9 cellular contexts compared by ENCODE assay signal in the genomic region with DNA sequence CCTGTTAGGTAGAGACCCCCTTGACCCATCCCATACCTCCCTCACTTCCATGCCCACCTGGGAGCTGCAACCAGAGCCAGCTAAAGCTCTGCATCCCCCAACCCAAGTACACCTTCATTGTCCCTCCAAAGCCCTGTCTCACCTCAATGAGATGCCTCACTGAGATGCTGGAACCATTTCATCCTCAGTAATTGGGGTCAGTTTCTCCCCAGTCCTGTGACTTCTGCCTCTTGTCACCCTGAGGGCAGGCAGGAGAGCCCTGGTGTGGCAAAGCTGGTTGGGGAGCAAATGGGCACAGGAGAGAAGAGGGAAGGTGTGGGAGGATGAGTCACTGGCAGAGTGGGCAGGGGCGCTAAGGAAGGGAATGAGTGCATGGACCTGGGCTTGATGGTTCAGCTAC. TPM values are rescaled to one million over a fixed set of nuclear protein-coding genes. Genes with fewer than 3 reads are reported as not detected.
DNase-seq lines count a peak whose midpoint lies in the region; ATAC-seq lines count a peak whose summit lies in the region.
"Had no signal": no experiment of that assay in that cellular context is flagged by ENCODE, and none has a peak within 500 bp of the region (broad histone marks: within the 10 kb centered on the region; RNA-seq: fewer than 3 reads in every experiment).

No MANE protein-coding gene starts in this region.

- DNase-seq in T-cell, result no peak
- no peak for DNase-seq in effector memory CD8-positive, alpha-beta T cell
- peak; percentile 33 to 38 for DNase-seq in stimulated activated CD4-positive, alpha-beta T cell treated with anti-CD3 and anti-CD28 coated beads, Interleukin-2, amount 100 ng/mL, for 48 hours
- DNase-seq in AG08395 (ENCODE audit: low spot score), result no peak
- DNase-seq in GM19240 (ENCODE audit: insufficient read length, low spot score), result no peak
- no peak for DNase-seq in NCI-H526 treated with DMSO at 0.1 percent for 48 hours (lab: John Stamatoyannopoulos, UW)

- H3K27ac Mint-ChIP-seq in T-cell, result peak overlapping the region; percentile 53 to 86
- peak overlapping the region; percentile 77 to 89 for H3K27ac Mint-ChIP-seq in effector memory CD8-positive, alpha-beta T cell

- peaks cover 28 to 32% (median 29%) of the 10 kb centered on the region in 3 donors for H3K4me1 Mint-ChIP-seq in T-cell
- H3K4me1 Mint-ChIP-seq in effector memory CD8-positive, alpha-beta T cell (ENCODE audit: low read depth in 2 of 2), result peaks cover 28 to 31% of the 10 kb centered on the region in 2 donors

- peak; percentile 11 for ATAC-seq in GM21515 (IDR thresholded peaks at IDR 0.05; ENCODE audit: unreplicated experiment)
- ATAC-seq in T-cell (replicated peaks in 1 of 4), result no peak
- no peak for ATAC-seq in effector memory CD8-positive, alpha-beta T cell (replicated peaks)
- no peak for ATAC-seq in GM19035 (IDR thresholded peaks at IDR 0.05; ENCODE audit: unreplicated experiment)

- H3K27me3 Mint-ChIP-seq in T-cell, result no peaks in the 10 kb centered on the region
- H3K27me3 Mint-ChIP-seq in effector memory CD8-positive, alpha-beta T cell, result no peaks in the 10 kb centered on the region

- H3K4me3 Mint-ChIP-seq in T-cell, result no peak overlapping the region
- H3K4me3 Mint-ChIP-seq in effector memory CD8-positive, alpha-beta T cell, result peak overlapping the region; percentile 47 to 56

- H3K36me3 Mint-ChIP-seq in T-cell, result no peaks in the 10 kb centered on the region
- H3K36me3 Mint-ChIP-seq in effector memory CD8-positive, alpha-beta T cell (ENCODE audit: insufficient read depth), result no peaks in the 10 kb centered on the region

- POLR2A ChIA-PET in T-cell (lab: Charles Lee), result interaction anchor here in 1 of 2 donors (0.9 kb wide), 1 partner anchor 108 kb away, joined by 3 read pairs; the partner anchor contains the start of gene CHCHD5

- CTCF ChIA-PET in T-cell (lab: Charles Lee), result interaction anchor here (0.7 to 4.3 kb wide), 7 partner anchors 45 to 434 kb away, joined by 3 to 40 read pairs (median 4); no protein-coding TSS in a partner anchor

- no peaks in the 10 kb centered on the region for H3K9me3 Mint-ChIP-seq in T-cell
- no peaks in the 10 kb centered on the region for H3K9me3 Mint-ChIP-seq in effector memory CD8-positive, alpha-beta T cell

RNA-seq across cellular contexts. Expression of gene NT5DC4, which starts 27.9 kb away (rescaled TPM):
- total RNA-seq in T-cell, result not detected
- total RNA-seq: body of pancreas had no signal

RNA-seq across cellular contexts. Expression of gene SLC20A1, which starts 47.2 kb away (rescaled TPM):
- total RNA-seq in T-cell, result 100 to 1,000 TPM in 2 of 5 donors, 10 to 100 TPM in 3; 65.8 to 135 (median 83.0) TPM

Comparison
In these comparisons a context has a peak if more than half of its experiments do, and no peak if none do; other contexts are left out.
1. DNase-seq: peak in stimulated activated CD4-positive, alpha-beta T cell treated with anti-CD3 and anti-CD28 coated beads, Interleukin-2, amount 100 ng/mL, for 48 hours (2 of 2); none in T-cell (0 of 34), effector memory CD8-positive, alpha-beta T cell (0 of 3), AG08395 (single experiment), GM19240 (single experiment) and NCI-H526 treated with DMSO at 0.1 percent for 48 hours (single experiment).
2. H3K4me3 Mint-ChIP-seq: peak in effector memory CD8-positive, alpha-beta T cell (2 of 2); none in T-cell (0 of 3).